Comparison of ENCODE assay signal across 8 cellular contexts in the genomic region with DNA sequence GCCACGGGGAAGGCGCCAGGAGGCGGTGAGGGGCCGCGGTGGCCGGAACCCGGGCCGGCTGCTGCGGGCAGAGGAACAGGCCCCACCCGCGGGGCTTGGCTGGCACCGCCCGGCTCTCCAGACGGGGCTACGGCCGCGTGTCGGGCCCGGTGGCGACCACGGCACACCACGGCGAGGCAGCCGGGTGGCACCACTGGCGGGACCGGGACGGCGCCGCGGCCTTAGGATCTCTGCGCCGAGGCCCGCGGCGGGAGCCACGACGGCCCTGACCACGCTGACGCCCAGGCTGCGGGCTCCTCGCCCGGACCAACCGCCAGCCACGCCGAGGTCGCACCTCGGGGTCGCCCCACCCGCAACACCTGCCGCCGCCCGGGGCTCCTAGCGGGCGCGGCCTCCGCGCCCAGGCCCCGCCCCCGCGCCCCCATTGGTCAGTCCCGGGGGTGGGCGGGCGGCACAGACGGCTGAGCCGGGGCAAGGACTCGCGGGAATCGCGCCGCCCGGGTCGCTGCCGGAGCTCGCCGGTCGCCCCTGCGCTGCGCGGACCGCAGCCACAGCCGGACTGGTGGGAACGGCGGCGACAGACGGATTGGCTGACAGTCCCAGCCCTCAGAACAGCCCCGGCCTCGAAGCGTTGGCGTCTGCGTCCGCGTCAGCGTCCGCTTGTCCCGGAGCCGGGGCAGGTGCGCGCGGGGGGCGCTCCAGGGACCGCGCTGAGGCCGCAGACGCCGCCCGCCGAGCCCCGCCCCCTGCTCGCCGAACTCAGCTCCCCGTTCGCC. TPM values are rescaled to one million over a fixed set of nuclear protein-coding genes. Genes with fewer than 3 reads are reported as not detected.
DNase-seq lines count a peak whose midpoint lies in the region; ATAC-seq and TF ChIP-seq lines count a peak whose summit lies in the region.

A gene with protein sequence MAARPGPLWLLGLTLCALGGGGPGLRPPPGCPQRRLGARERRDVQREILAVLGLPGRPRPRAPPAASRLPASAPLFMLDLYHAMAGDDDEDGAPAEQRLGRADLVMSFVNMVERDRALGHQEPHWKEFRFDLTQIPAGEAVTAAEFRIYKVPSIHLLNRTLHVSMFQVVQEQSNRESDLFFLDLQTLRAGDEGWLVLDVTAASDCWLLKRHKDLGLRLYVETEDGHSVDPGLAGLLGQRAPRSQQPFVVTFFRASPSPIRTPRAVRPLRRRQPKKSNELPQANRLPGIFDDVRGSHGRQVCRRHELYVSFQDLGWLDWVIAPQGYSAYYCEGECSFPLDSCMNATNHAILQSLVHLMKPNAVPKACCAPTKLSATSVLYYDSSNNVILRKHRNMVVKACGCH (plus strand): TSS at position 491 of the 776 bp plus-strand sequence. CDS start 356 bp downstream, outside the sequence.

- H3K9ac ChIP-seq in OCI-LY1 (ENCODE audit: low read length) = no peak within 1 kb of the TSS; the same call in 1 of the 2 replicates
- no peak within 1 kb of the TSS for H3K9ac ChIP-seq in parathyroid adenoma

- H3K27me3 Mint-ChIP-seq in activated T-cell treated with anti-CD3 and anti-CD28 coated beads, Interleukin-2, amount 50 U/mL, for 4 hours (ENCODE audit: low read depth) = peaks cover 19% of the 10 kb centered on the region
- H3K27me3 Mint-ChIP-seq in type B pancreatic cell = peaks cover 48% of the 10 kb centered on the region

- ATAC-seq in GM18907 (IDR thresholded peaks at IDR 0.05; ENCODE audit: unreplicated experiment) (peak; percentile 57), HG03432 (IDR thresholded peaks at IDR 0.05; ENCODE audit: unreplicated experiment) (peak; percentile 76)
- peak; percentile 87 to 88 for ATAC-seq in activated T-cell treated with anti-CD3 and anti-CD28 coated beads, Interleukin-2, amount 50 U/mL, for 4 hours

- H3K27me3 ChIP-seq in OCI-LY1 (ENCODE audit: insufficient read depth, low read length) (no peaks in the 10 kb centered on the region), parathyroid adenoma (ENCODE audit: control insufficient read depth, insufficient read depth, low read length) (no peaks in the 10 kb centered on the region)

- no peak for DNase-seq in AG10803 (ENCODE audit: low read depth)
- peak; percentile 65 for DNase-seq in activated T-cell treated with anti-CD3 and anti-CD28 coated beads, Interleukin-2, amount 50 U/mL, for 4 hours
- DNase-seq in fibroblast of villous mesenchyme (ENCODE audit: low read depth) = peak; percentile 39
- DNase-seq in type B pancreatic cell (ENCODE audit: extremely low spot score, unreplicated experiment) = no peak

- peak within 1 kb of the TSS; percentile 70 for H3K4me3 Mint-ChIP-seq in activated T-cell treated with anti-CD3 and anti-CD28 coated beads, Interleukin-2, amount 50 U/mL, for 4 hours
- peak within 1 kb of the TSS; percentile 76 for H3K4me3 Mint-ChIP-seq in type B pancreatic cell

- H3K4me3 ChIP-seq in AG10803 (ENCODE audit: low read length) = peak within 1 kb of the TSS; percentile 30
- H3K4me3 ChIP-seq in OCI-LY1 (ENCODE audit: low read depth, low read length, poor library complexity, severe bottlenecking) = peak within 1 kb of the TSS; percentile 64
- H3K4me3 ChIP-seq in fibroblast of villous mesenchyme (ENCODE audit: low read depth, low read length) = peak within 1 kb of the TSS; percentile 52
- no peak within 1 kb of the TSS for H3K4me3 ChIP-seq in parathyroid adenoma (ENCODE audit: low read depth, low read length)

- no peaks in the 10 kb centered on the region for H3K9me3 Mint-ChIP-seq in activated T-cell treated with anti-CD3 and anti-CD28 coated beads, Interleukin-2, amount 50 U/mL, for 4 hours
- no peaks in the 10 kb centered on the region for H3K9me3 Mint-ChIP-seq in type B pancreatic cell

- no peaks in the 10 kb centered on the region for H3K9me2 ChIP-seq in OCI-LY1 (ENCODE audit: low read depth, low read length)

- H3K79me2 ChIP-seq in OCI-LY1 (ENCODE audit: insufficient read depth, low read length) = no peaks in the 10 kb centered on the region
- no peaks in the 10 kb centered on the region for H3K79me2 ChIP-seq in parathyroid adenoma

- TF ChIP-seq CTCF in AG10803 (conservative IDR thresholded peaks at IDR 0.05; ENCODE audit: low read length) = no peak
- TF ChIP-seq CTCF in OCI-LY1 (IDR thresholded peaks at IDR 0.05; ENCODE audit: low read length) = peak; percentile 4; the same call in 1 of the 2 replicates
- no peak for TF ChIP-seq CTCF in fibroblast of villous mesenchyme (IDR thresholded peaks at IDR 0.05; ENCODE audit: insufficient read depth, low read depth, low read length)
- TF ChIP-seq CTCF in parathyroid adenoma (IDR thresholded peaks at IDR 0.05) = no peak
- peak; percentile 19 for TF ChIP-seq CTCF in type B pancreatic cell (conservative IDR thresholded peaks at IDR 0.05)

- peaks cover 8% of the 10 kb centered on the region for H3K4me1 Mint-ChIP-seq in activated T-cell treated with anti-CD3 and anti-CD28 coated beads, Interleukin-2, amount 50 U/mL, for 4 hours (ENCODE audit: low read depth)
- no peaks in the 10 kb centered on the region for H3K4me1 Mint-ChIP-seq in type B pancreatic cell (ENCODE audit: unreplicated experiment)

- H3F3A ChIP-seq in OCI-LY1 (ENCODE audit: insufficient read depth, low read length) = no peaks in the 10 kb centered on the region

- H2AFZ ChIP-seq in OCI-LY1 (ENCODE audit: low read length) (no peak within 1 kb of the TSS), parathyroid adenoma (peak within 1 kb of the TSS; percentile 56)

- no peak within 1 kb of the TSS for H3K27ac Mint-ChIP-seq in type B pancreatic cell

- H3K27ac ChIP-seq in OCI-LY1 (ENCODE audit: low read depth, low read length, poor library complexity, severe bottlenecking) = no peak within 1 kb of the TSS
- no peak within 1 kb of the TSS for H3K27ac ChIP-seq in parathyroid adenoma

- H3K9me3 ChIP-seq in OCI-LY1 (ENCODE audit: low read length) = no peaks in the 10 kb centered on the region
- no peaks in the 10 kb centered on the region for H3K9me3 ChIP-seq in parathyroid adenoma (ENCODE audit: control insufficient read depth, low read length)

- H3K36me3 ChIP-seq in OCI-LY1 (ENCODE audit: insufficient read depth, low read length) (peaks cover 10% of the 10 kb centered on the region), parathyroid adenoma (ENCODE audit: control insufficient read depth, insufficient read depth, low read length) (no peaks in the 10 kb centered on the region)

- no peaks in the 10 kb centered on the region for H4K20me1 ChIP-seq in OCI-LY1 (ENCODE audit: insufficient read depth, low read length)

- no peaks in the 10 kb centered on the region for H3K36me3 Mint-ChIP-seq in activated T-cell treated with anti-CD3 and anti-CD28 coated beads, Interleukin-2, amount 50 U/mL, for 4 hours (ENCODE audit: insufficient read depth)
- H3K36me3 Mint-ChIP-seq in type B pancreatic cell = peaks cover 5% of the 10 kb centered on the region

- H3K4me2 ChIP-seq in OCI-LY1 (ENCODE audit: low read length) = peak within 1 kb of the TSS; percentile 86
- H3K4me2 ChIP-seq in parathyroid adenoma (ENCODE audit: low read length) = peak within 1 kb of the TSS; percentile 42

- H3K4me1 ChIP-seq in OCI-LY1 (ENCODE audit: insufficient read depth, low read length, severe bottlenecking) (peaks cover 11% of the 10 kb centered on the region), parathyroid adenoma (no peaks in the 10 kb centered on the region)

RNA-seq across cellular contexts. Expression of the gene that starts here (rescaled TPM):
- under 1 TPM in 2 of 3 donors, not detected in 1; 0.21 to 0.27 TPM for total RNA-seq in activated T-cell treated with anti-CD3 and anti-CD28 coated beads, Interleukin-2, amount 50 U/mL, for 4 hours
- total RNA-seq in fibroblast of villous mesenchyme (0.97 and 1.7 TPM in 2 replicates), type B pancreatic cell (ENCODE audit: low replicate concordance) (0.52 and 1.1 TPM in 2 replicates)

Comparison
In these comparisons a context has a peak if more than half of its experiments do, and no peak if none do; other contexts are left out.
1. Peak in DNase-seq and ATAC-seq in activated T-cell treated with anti-CD3 and anti-CD28 coated beads, Interleukin-2, amount 50 U/mL, for 4 hours; RNA of the gene not detected or under 1 TPM.
2. CTCF ChIP-seq: peak in OCI-LY1 (single experiment) and type B pancreatic cell (single experiment); none in AG10803 (single experiment), fibroblast of villous mesenchyme (single experiment) and parathyroid adenoma (single experiment).
3. Peak in every context shown above with its lines, with median percentiles within 50 percentile points of each other: ATAC-seq.